Comparison of ENCODE assay signal across 27 cellular contexts in the genomic region with DNA sequence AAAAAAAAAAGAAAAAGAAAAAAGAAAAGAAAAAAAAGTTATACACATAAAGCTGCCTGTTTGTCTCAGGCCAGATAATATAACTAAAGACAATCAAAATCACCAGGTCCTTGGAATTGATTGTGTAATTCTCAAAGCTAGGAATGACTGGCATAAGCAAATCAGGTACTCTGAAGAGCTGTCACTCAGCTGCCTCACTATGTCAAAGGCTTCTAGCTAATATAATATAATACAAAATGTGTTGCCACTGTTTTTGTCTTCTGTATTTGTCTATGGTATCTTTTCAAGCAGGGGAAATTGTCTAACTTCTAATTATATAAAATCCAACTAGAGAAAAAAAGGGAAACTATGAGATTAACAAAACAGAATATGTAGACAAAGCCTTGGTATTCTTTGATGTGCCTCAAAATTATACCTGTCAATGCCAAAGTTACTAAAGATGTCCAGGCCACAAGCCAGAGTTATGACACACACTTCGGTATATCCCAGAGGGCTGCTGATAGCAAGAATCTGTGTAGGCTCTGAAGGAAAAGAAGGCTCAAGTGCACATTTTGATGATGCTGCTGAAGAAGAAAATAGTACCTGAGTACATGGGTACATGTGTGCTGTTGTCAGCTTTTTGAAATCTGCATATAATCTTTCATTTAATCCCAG. TPM values are rescaled to one million over a fixed set of nuclear protein-coding genes. Genes with fewer than 3 reads are reported as not detected.
DNase-seq lines count a peak whose midpoint lies in the region; ATAC-seq, FAIRE-seq and TF ChIP-seq lines count a peak whose summit lies in the region.
"Had no signal": no experiment of that assay in that cellular context is flagged by ENCODE, and none has a peak within 500 bp of the region (broad histone marks: within the 10 kb centered on the region; RNA-seq: fewer than 3 reads in every experiment).

No MANE protein-coding gene starts in this region.

- no peak overlapping the region for H3K27ac Mint-ChIP-seq in neural progenitor cell
- H3K27ac Mint-ChIP-seq: CD4-positive, alpha-beta T cell; CD8-positive, alpha-beta memory T cell had no signal

- H3K14ac ChIP-seq in IMR-90 (replicated peaks; ENCODE audit: low read depth, low read length): no peak overlapping the region

- 0 out of 2 replicates have a peak, but pooled peaks cover 5% of the 10 kb centered on the region for H3K9me1 ChIP-seq in IMR-90 (ENCODE audit: insufficient read depth, low read length)

- DNase-seq in HTR-8/SVneo (ENCODE audit: insufficient read length, low spot score) (no peak), IMR-90 (peak; percentile 16), fibroblast of the aortic adventitia (ENCODE audit: low read depth) (peak; percentile 30), neural progenitor cell (ENCODE audit: low spot score) (no peak)
- DNase-seq in effector CD8-positive, alpha-beta T cell (lab: John Stamatoyannopoulos, UW): no peak
- DNase-seq: 8988T; ACHN; BE2C; C1 segment of cervical spinal cord; CD4-positive, alpha-beta T cell; CD8-positive, alpha-beta memory T cell; COR-L47; DMS 273 treated with DMSO at 0.1 percent for 48 hours; DMS153; DMS53; DND-41; EL; GDM1 had no signal

- no peak for ATAC-seq in IMR-90 (ENCODE audit: low read depth)
- ATAC-seq in SK-N-SH treated with all-trans-retinoic acid at 6 μM for 48 hours: peak; percentile 59; the same call in 2 of the 3 replicates
- no peak for ATAC-seq in HG03354 (IDR thresholded peaks at IDR 0.05; ENCODE audit: poor library complexity, severe bottlenecking, unreplicated experiment)
- ATAC-seq in GM19035 (IDR thresholded peaks at IDR 0.05; ENCODE audit: unreplicated experiment): no peak

- no peaks in the 10 kb centered on the region for H3K79me1 ChIP-seq in IMR-90 (ENCODE audit: low read depth in 1 of 2, low read length in 2 of 2)

- H4K91ac ChIP-seq in IMR-90 (ENCODE audit: insufficient read depth, low read depth, low read length): no peak overlapping the region

- no CpG with 5 or more reads among the region's 1 CpG for WGBS in IMR-90 (ENCODE audit: extremely low coverage in 2 of 2, insufficient read length in 1 of 2), 2 experiments

- in situ Hi-C loops in IMR-90 (cut with MboI; ENCODE audit: low sequenced_read_pairs): no loop called here

- peak; percentile 42 for FAIRE-seq in HTR-8/SVneo (lab: Jason Lieb, UNC)
- FAIRE-seq: A204.1, GM12891 had no signal

- H4K5ac ChIP-seq in IMR-90 (ENCODE audit: low read depth, low read length): no peak overlapping the region

- H3K23ac ChIP-seq in IMR-90 (ENCODE audit: low read depth, low read length): no peak overlapping the region

- H4K20me1 ChIP-seq in IMR-90 (ENCODE audit: insufficient read depth, low read length): no peaks in the 10 kb centered on the region
- no peaks in the 10 kb centered on the region for H4K20me1 ChIP-seq in neural progenitor cell (ENCODE audit: low read depth)
- H4K20me1 ChIP-seq: BLaER1 had no signal

- no peak overlapping the region for H2AK9ac ChIP-seq in IMR-90 (replicated peaks; ENCODE audit: low read depth, low read length, poor library complexity)

- H3K4me3 ChIP-seq in IMR-90 (ENCODE audit: insufficient read depth, low read depth, low read length) (no peak overlapping the region), fibroblast of the aortic adventitia (ENCODE audit: low read depth, low read length) (no peak overlapping the region), neural progenitor cell (no peak overlapping the region)
- H3K4me3 ChIP-seq: BLaER1 had no signal

- no peaks in the 10 kb centered on the region for H3K27me3 ChIP-seq in IMR-90 (ENCODE audit: control insufficient read depth, insufficient read depth, low read length)
- H3K27me3 ChIP-seq in neural progenitor cell: no peaks in the 10 kb centered on the region
- H3K27me3 ChIP-seq: BE2C, BLaER1 had no signal

- H3K27ac ChIP-seq in IMR-90 (ENCODE audit: insufficient read depth, low read length): no peak overlapping the region
- no peak overlapping the region for H3K27ac ChIP-seq in neural progenitor cell
- H3K27ac ChIP-seq: BLaER1 had no signal

- no peaks in the 10 kb centered on the region for H3K79me2 ChIP-seq in neural progenitor cell (ENCODE audit: low read depth)

- H3K4me1 ChIP-seq in IMR-90 (ENCODE audit: control insufficient read depth, insufficient read depth, low read length) (peaks cover 5% of the 10 kb centered on the region), neural progenitor cell (no peaks in the 10 kb centered on the region)
- H3K4me1 ChIP-seq: BE2C, BLaER1 had no signal

- H3K4ac ChIP-seq in IMR-90 (ENCODE audit: low read depth, low read length): no peak overlapping the region

- H3F3A ChIP-seq in neural progenitor cell (ENCODE audit: low read depth): no peaks in the 10 kb centered on the region

- H3K36me3 ChIP-seq in IMR-90 (ENCODE audit: control insufficient read depth, insufficient read depth, low read length): peaks cover 24% of the 10 kb centered on the region
- H3K36me3 ChIP-seq in neural progenitor cell: no peaks in the 10 kb centered on the region
- H3K36me3 ChIP-seq: BE2C, BLaER1 had no signal

- H4K8ac ChIP-seq in IMR-90 (ENCODE audit: low read depth in 2 of 2, low read length in 2 of 2): no peak overlapping the region

- H2BK5ac ChIP-seq in IMR-90 (ENCODE audit: low read depth, low read length, poor library complexity, severe bottlenecking): no peak overlapping the region

- H3K36me3 Mint-ChIP-seq in neural progenitor cell: peaks cover under 1% of the 10 kb centered on the region
- H3K36me3 Mint-ChIP-seq: CD8-positive, alpha-beta memory T cell had no signal

- dilution Hi-C loops in IMR-90 (cut with HindIII; ENCODE audit: low sequenced_read_pairs, unreplicated experiment): no loop called here

- TF ChIP-seq POLR2A in IMR-90 (IDR thresholded peaks at IDR 0.05; ENCODE audit: low read depth, low read length): no peak

- H3K9me3 Mint-ChIP-seq in neural progenitor cell: peaks cover 7% of the 10 kb centered on the region
- H3K9me3 Mint-ChIP-seq: CD4-positive, alpha-beta T cell; CD8-positive, alpha-beta memory T cell had no signal

- POLR2A ChIA-PET in IMR-90 (lab: Charles Lee; ENCODE audit: unreplicated experiment): no interaction called here

- H3K9ac ChIP-seq in IMR-90 (ENCODE audit: low read depth, low read length) (no peak overlapping the region), neural progenitor cell (no peak overlapping the region)
- H3K9ac ChIP-seq: BLaER1 had no signal

- no peak overlapping the region for H3K4me3 Mint-ChIP-seq in neural progenitor cell
- H3K4me3 Mint-ChIP-seq: CD4-positive, alpha-beta T cell; CD8-positive, alpha-beta memory T cell had no signal

- TF ChIP-seq RAD21 in IMR-90 (IDR thresholded peaks at IDR 0.05; ENCODE audit: low read length): no peak

- H2BK20ac ChIP-seq in IMR-90 (ENCODE audit: low read depth, low read length): no peak overlapping the region

- no peak overlapping the region for H2BK120ac ChIP-seq in IMR-90 (ENCODE audit: low read depth, low read length)

- H3K56ac ChIP-seq in IMR-90 (ENCODE audit: extremely low read depth, insufficient read depth, low read length): no peak overlapping the region

- no TSS peak for BruUV-seq in IMR-90 (replicated peaks; lab: Mats Ljungman, UMichigan)

- peaks cover 2% of the 10 kb centered on the region for H3K27me3 Mint-ChIP-seq in neural progenitor cell (ENCODE audit: insufficient read depth, low read depth)

- H3K4me1 Mint-ChIP-seq in neural progenitor cell: peaks cover 1% of the 10 kb centered on the region
- H3K4me1 Mint-ChIP-seq: CD8-positive, alpha-beta memory T cell had no signal

- no peak overlapping the region for H3K18ac ChIP-seq in IMR-90 (ENCODE audit: low read depth, low read length)

- no peak overlapping the region for H2BK15ac ChIP-seq in IMR-90 (ENCODE audit: low read depth, low read length)

- intact Hi-C loops in IMR-90 (cut with micrococcal nuclease): no loop called here

- H3K9me3 ChIP-seq in IMR-90 (ENCODE audit: control insufficient read depth, insufficient read depth, low read length) (no peaks in the 10 kb centered on the region), neural progenitor cell (ENCODE audit: low read depth) (no peaks in the 10 kb centered on the region)
- H3K9me3 ChIP-seq: BE2C, BLaER1 had no signal

- no peak overlapping the region for H2AK5ac ChIP-seq in IMR-90 (ENCODE audit: low read depth, low read length)

- H2AFZ ChIP-seq in IMR-90 (replicated peaks; ENCODE audit: low read length, poor library complexity) (no peak overlapping the region), neural progenitor cell (replicated peaks) (no peak overlapping the region)

- H3K4me2 ChIP-seq in IMR-90 (ENCODE audit: low read depth, low read length) (no peak overlapping the region), neural progenitor cell (no peak overlapping the region)
- H3K4me2 ChIP-seq: BLaER1 had no signal

- TF ChIP-seq CTCF in IMR-90 (conservative IDR thresholded peaks at IDR 0.05; ENCODE audit: low read depth, low read length) (no peak), fibroblast of the aortic adventitia (IDR thresholded peaks at IDR 0.05; ENCODE audit: insufficient read depth, low read length) (no peak), neural progenitor cell (IDR thresholded peaks at IDR 0.05) (no peak)

- CTCF ChIA-PET in IMR-90 (lab: Yijun Ruan, JAX): interaction anchor here (0.7 kb wide), 1 partner anchor 114 kb away, joined by 3 read pairs; no protein-coding TSS in a partner anchor

TF ChIP-seq in IMR-90, 13 proteins besides CTCF, POLR2A, EP300 and RAD21 (continues in another document):
- TF ChIP-seq RFX5 (IDR thresholded peaks at IDR 0.05; ENCODE audit: low read depth, low read length): no peak
- TF ChIP-seq MAFK (IDR thresholded peaks at IDR 0.05; ENCODE audit: low read depth, low read length): no peak
- no peak for TF ChIP-seq MXI1 (IDR thresholded peaks at IDR 0.05; ENCODE audit: borderline replicate concordance, low read depth, low read length)
- TF ChIP-seq MAZ (IDR thresholded peaks at IDR 0.05; ENCODE audit: borderline replicate concordance, low read depth, low read length): no peak
- TF ChIP-seq NFE2L2 (IDR thresholded peaks at IDR 0.05; ENCODE audit: low read depth, low read length): no peak
- no peak for TF ChIP-seq BHLHE40 (IDR thresholded peaks at IDR 0.05; ENCODE audit: low read depth, low read length)

TF ChIP-seq in SK-N-SH treated with all-trans-retinoic acid at 6 μM for 48 hours, 23 proteins besides CTCF, POLR2A, EP300 and RAD21 (continues in another document):
- TF ChIP-seq CSDC2 (CRISPR knock-in tag; IDR thresholded peaks at IDR 0.05): no peak

RNA-seq across cellular contexts. Expression of a gene that starts 37.0 kb away (rescaled TPM):
- total RNA-seq in IMR-90 (2012; rRNA removed) (under 0.01 and 0.56 TPM in 2 replicates), fibroblast of the aortic adventitia (ENCODE audit: low replicate concordance) (0.33 and 0.63 TPM in 2 replicates), neural progenitor cell (ENCODE audit: low replicate concordance) (0.28 TPM in 1 of 2 replicates, not detected in the other)
- 0.19 and 0.29 TPM in 2 replicates for polyA plus RNA-seq in IMR-90 (2012; rRNA removed)
- polyA plus RNA-seq in IMR-90 (2012; cell fraction: cytosol; rRNA removed): 0.19 and 0.23 TPM in 2 replicates
- polyA plus RNA-seq in IMR-90 (2012; cell fraction: nucleus; rRNA removed; ENCODE audit: low replicate concordance): 2.0 and 3.6 TPM in 2 replicates
- total RNA-seq: A673; CD4-positive, alpha-beta T cell; CD8-positive, alpha-beta memory T cell; Daoy; G401 had no signal
- polyA plus RNA-seq: CD8-positive, alpha-beta memory T cell had no signal

Comparison
In these comparisons a context has a peak if more than half of its experiments do, and no peak if none do; other contexts are left out.
1. DNase-seq: peak in IMR-90 (single experiment) and fibroblast of the aortic adventitia (single experiment); none in HTR-8/SVneo (single experiment), effector CD8-positive, alpha-beta T cell (single experiment) and neural progenitor cell (single experiment).